ENCODE assay signal across 1 cellular context in the genomic region with DNA sequence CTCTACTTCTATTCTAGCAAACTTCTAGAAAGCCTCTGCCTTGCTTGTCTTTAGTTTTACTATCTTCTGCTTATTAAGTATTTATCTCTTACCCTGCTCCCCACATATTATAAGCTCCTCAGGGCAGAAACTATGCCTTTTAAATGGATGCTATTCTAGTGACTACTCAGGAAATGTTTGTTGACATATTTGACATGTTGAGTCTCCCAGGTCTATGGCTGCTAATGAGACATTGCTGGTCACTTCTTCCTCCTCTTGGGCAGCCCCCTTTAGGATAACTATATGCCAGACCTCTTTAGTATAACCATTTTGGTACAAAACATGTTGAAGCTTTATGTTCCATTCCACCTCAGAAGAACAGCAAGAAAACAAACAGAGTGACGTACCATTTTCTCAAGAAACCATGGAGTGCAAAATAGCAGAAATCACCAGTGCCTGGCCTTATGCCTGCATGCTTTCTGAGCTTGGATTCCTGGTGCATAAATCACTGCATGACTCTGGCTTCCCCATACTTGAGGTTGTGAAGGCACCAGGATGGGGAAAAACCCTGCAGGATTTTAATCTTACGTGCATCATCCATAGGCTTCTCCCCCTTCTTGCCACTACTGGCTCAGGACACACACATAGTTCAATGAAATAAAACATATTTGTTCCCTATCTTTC.
TF ChIP-seq lines count a peak whose summit lies in the region.

No MANE protein-coding gene starts in this region.

TF ChIP-seq in IMR-90, 13 proteins besides CTCF, POLR2A, EP300 and RAD21 (continued from another document):
- TF ChIP-seq, protein P1, sequence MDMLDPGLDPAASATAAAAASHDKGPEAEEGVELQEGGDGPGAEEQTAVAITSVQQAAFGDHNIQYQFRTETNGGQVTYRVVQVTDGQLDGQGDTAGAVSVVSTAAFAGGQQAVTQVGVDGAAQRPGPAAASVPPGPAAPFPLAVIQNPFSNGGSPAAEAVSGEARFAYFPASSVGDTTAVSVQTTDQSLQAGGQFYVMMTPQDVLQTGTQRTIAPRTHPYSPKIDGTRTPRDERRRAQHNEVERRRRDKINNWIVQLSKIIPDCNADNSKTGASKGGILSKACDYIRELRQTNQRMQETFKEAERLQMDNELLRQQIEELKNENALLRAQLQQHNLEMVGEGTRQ (IDR thresholded peaks at IDR 0.05; ENCODE audit: low read depth, low read length), result no peak
- TF ChIP-seq MAZ (IDR thresholded peaks at IDR 0.05; ENCODE audit: borderline replicate concordance, low read depth, low read length) (peak; percentile 33; the same call in 1 of the 2 replicates), MXI1 (IDR thresholded peaks at IDR 0.05; ENCODE audit: borderline replicate concordance, low read depth, low read length) (no peak), CEBPB (IDR thresholded peaks at IDR 0.05; ENCODE audit: low read depth, low read length) (peak; percentile 31; the same call in 1 of the 2 replicates), NFE2L2 (IDR thresholded peaks at IDR 0.05; ENCODE audit: low read depth, low read length) (peak; percentile 55; the same call in 1 of the 2 replicates), BHLHE40 (IDR thresholded peaks at IDR 0.05; ENCODE audit: low read depth, low read length) (peak; percentile 25; the same call in 1 of the 2 replicates), CHD1 (IDR thresholded peaks at IDR 0.05; ENCODE audit: low read depth, low read length) (no peak), RCOR1 (IDR thresholded peaks at IDR 0.05; ENCODE audit: insufficient replicate concordance, low read length) (no peak)
